ENCODE assay signal across 18 cellular contexts in genomic region chr16:51426276-51426675, GRCh38.
"Had no signal": no experiment of that assay in that cellular context is flagged by ENCODE, and none has a peak within 500 bp of the region (broad histone marks: within the 10 kb centered on the region; RNA-seq: fewer than 3 reads in every experiment).

No MANE protein-coding gene starts in this region.

- H3K9me3 ChIP-seq: left ventricle myocardium inferior, lower lobe of right lung had no signal

- H3K4me3 Mint-ChIP-seq: immature natural killer cell, memory B cell, naive B cell, nephron, type B pancreatic cell had no signal

- H3K4me2 ChIP-seq: smooth muscle cell had no signal

- H3K4me1 ChIP-seq: heart right ventricle, left ventricle myocardium inferior, lower lobe of right lung had no signal

- H3K36me3 Mint-ChIP-seq: immature natural killer cell, memory B cell, naive B cell, type B pancreatic cell had no signal

- ATAC-seq: heart right ventricle, left cardiac atrium, lower lobe of right lung, right cardiac atrium had no signal

- H3K9me3 Mint-ChIP-seq: type B pancreatic cell had no signal

- H3K27ac Mint-ChIP-seq: immature natural killer cell, memory B cell, nephron, type B pancreatic cell had no signal

- DNase-seq: effector CD4-positive, alpha-beta T cell; heart right ventricle; hypothalamus; immature natural killer cell; kidney; left cardiac atrium; left ventricle myocardium inferior; lower lobe of right lung; naive B cell; posterior cingulate gyrus; right cardiac atrium; stimulated activated CD4-positive, alpha-beta T cell treated with anti-CD3 and anti-CD28 coated beads, Interleukin-2, amount 100 ng/mL, for 48 hours; stimulated activated naive CD4-positive, alpha-beta T cell treated with Interleukin-2 at 50 U/mL for 16 hours had no signal

- H3K27ac ChIP-seq: coronary artery, heart right ventricle, left ventricle myocardium inferior, lower lobe of right lung had no signal

- H3K27me3 Mint-ChIP-seq: memory B cell, naive B cell had no signal

- H3K4me1 Mint-ChIP-seq: immature natural killer cell, memory B cell, naive B cell had no signal

- H3K4me3 ChIP-seq: coronary artery, heart right ventricle, left ventricle myocardium inferior, lower lobe of right lung, smooth muscle cell had no signal

- H3K36me3 ChIP-seq: heart right ventricle, left ventricle myocardium inferior, lower lobe of right lung had no signal
